19 cellular contexts compared by ENCODE assay signal in the genomic region with DNA sequence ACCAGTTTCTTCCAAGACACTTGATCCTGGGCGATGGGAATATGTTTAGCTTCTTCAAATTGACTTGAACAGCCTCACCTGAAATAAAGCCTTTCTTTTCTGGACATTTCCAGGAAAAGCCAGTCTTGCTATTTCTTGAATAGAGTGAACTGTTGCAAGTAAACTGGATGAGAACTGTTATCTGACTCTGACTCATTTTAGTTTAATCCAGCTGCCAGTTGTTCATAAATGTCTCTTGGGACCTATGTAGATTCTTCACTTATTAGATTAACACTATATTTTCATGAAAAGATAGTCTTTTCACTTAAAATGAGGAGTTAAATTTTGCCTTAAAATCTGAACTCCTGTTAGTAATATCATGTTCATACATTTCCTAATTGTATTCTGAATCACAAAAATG.
DNase-seq lines count a peak whose midpoint lies in the region; TF ChIP-seq lines count a peak whose summit lies in the region.
"Had no signal": no experiment of that assay in that cellular context is flagged by ENCODE, and none has a peak within 500 bp of the region (broad histone marks: within the 10 kb centered on the region; RNA-seq: fewer than 3 reads in every experiment).

No MANE protein-coding gene starts in this region.

- no peak overlapping the region for H3K4me3 ChIP-seq in choroid plexus epithelial cell (ENCODE audit: low read depth, low read length)
- no peak overlapping the region for H3K4me3 ChIP-seq in fibroblast of pulmonary artery (replicated peaks; ENCODE audit: low read depth, low read length)
- H3K4me3 ChIP-seq: A549, HAP-1 had no signal

- DNase-seq in LHCN-M2 (ENCODE audit: low read depth): peak; percentile 70
- DNase-seq in choroid plexus epithelial cell (ENCODE audit: low read depth): peak; percentile 41
- DNase-seq in fibroblast of pulmonary artery (ENCODE audit: low read depth): peak; percentile 6
- no peak for DNase-seq in DMS 273 treated with DMSO at 0.1 percent for 48 hours (lab: John Stamatoyannopoulos, UW)
- no peak for DNase-seq in HuH-7 (ENCODE audit: low spot score)
- DNase-seq in posterior cingulate gyrus: no peak
- no peak for DNase-seq in activated CD4-positive, alpha-beta T cell treated with anti-CD3 and anti-CD28 coated beads for 4 hours
- DNase-seq: 8988T; C1 segment of cervical spinal cord; Calu3; CD4-positive, alpha-beta memory T cell; COR-L47; DMS153; DND-41; GOT3; HFFc6 had no signal

- TF ChIP-seq CTCF in 22Rv1 (IDR thresholded peaks at IDR 0.05) (no peak), choroid plexus epithelial cell (conservative IDR thresholded peaks at IDR 0.05; ENCODE audit: low read depth, low read length) (no peak), fibroblast of pulmonary artery (IDR thresholded peaks at IDR 0.05; ENCODE audit: low read length, missing control alignments) (no peak)

- H3K27ac ChIP-seq in 22Rv1: peak overlapping the region; percentile 60
- H3K27ac ChIP-seq: A549 had no signal

- intact Hi-C loops in posterior cingulate gyrus (cut with DNase I): no loop called here

Comparison
In these comparisons a context has a peak if more than half of its experiments do, and no peak if none do; other contexts are left out.
1. DNase-seq: peak in LHCN-M2 (single experiment), choroid plexus epithelial cell (single experiment) and fibroblast of pulmonary artery (single experiment); none in DMS 273 treated with DMSO at 0.1 percent for 48 hours (single experiment), HuH-7 (single experiment), posterior cingulate gyrus (0 of 10) and activated CD4-positive, alpha-beta T cell treated with anti-CD3 and anti-CD28 coated beads for 4 hours (0 of 2).